Comparison of ENCODE assay signal across 8 cellular contexts in the genomic region with DNA sequence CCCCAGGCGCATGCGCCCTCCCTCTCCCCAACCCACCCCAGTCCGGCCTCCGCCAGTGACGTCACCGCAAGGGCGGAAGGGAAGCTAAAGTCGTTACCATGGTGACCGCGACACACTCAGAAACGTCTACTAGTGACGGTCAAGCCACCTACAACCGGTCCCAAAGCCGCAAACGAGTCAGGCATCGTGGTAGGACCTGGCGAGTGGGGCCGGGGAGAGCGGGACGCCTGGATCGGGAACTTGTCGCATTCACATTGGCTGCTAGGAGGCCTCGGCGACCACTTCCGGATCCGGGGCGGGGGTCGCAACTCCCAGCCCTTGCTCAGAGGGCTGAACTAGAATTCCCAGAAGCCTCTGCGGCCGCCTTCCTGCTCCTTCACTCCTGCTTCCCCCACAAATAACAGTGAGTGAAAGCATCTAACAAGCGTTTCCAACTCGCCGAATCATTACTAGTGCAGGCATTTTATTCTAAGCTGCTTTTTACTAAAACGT. TPM values are rescaled to one million over a fixed set of nuclear protein-coding genes. Genes with fewer than 3 reads are reported as not detected.
DNase-seq lines count a peak whose midpoint lies in the region; ATAC-seq and TF ChIP-seq lines count a peak whose summit lies in the region.

TSS of gene ZSCAN5A (minus strand) at position 256 of the 492 bp plus-strand sequence. CDS start 89,793 bp downstream, outside the sequence.

- TF ChIP-seq EP300 in upper lobe of left lung (IDR thresholded peaks at IDR 0.05), result peak in 1 of 4 donors; percentile 23

- H3K27ac ChIP-seq in heart right ventricle, result peak within 1 kb of the TSS; percentile 71 to 99 (median 96)
- peak within 1 kb of the TSS; percentile 95 to 97 (median 96) for H3K27ac ChIP-seq in upper lobe of left lung

- H3K27me3 ChIP-seq in heart right ventricle (no peaks in the 10 kb centered on the region), upper lobe of left lung (no peaks in the 10 kb centered on the region)

- H3K36me3 ChIP-seq in heart right ventricle (peaks cover 0 to 31% (median 10%) of the 10 kb centered on the region in 9 donors), upper lobe of left lung (peaks cover 0 to 23% (median 2%) of the 10 kb centered on the region in 4 donors)

- WGBS in heart right ventricle, 2 donors, result 0 to 1% methylated on average over 34 of the region's 34 CpGs
- WGBS in upper lobe of left lung, 2 donors, result 0 to 2% methylated on average over 6 to 32 of the region's 34 CpGs

- H3K4me1 ChIP-seq in heart right ventricle (peaks cover 0 to 49% (median 18%) of the 10 kb centered on the region in 9 donors), upper lobe of left lung (peaks cover 13 to 18% (median 15%) of the 10 kb centered on the region in 4 donors)

- H3K9me3 ChIP-seq in heart right ventricle, result no peaks in the 10 kb centered on the region
- no peaks in the 10 kb centered on the region for H3K9me3 ChIP-seq in upper lobe of left lung

- DNase-seq in NCI-H1694 (lab: John Stamatoyannopoulos, UW) (peak; percentile 88), amniotic epithelial cell (ENCODE audit: low read depth) (peak; percentile 91), heart right ventricle (peak; percentile 97 to 99), posterior cingulate gyrus (peak; percentile 96 to 99 (median 98)), upper lobe of left lung (peak; percentile 96 to 98)

- TF ChIP-seq CTCF in heart right ventricle (IDR thresholded peaks at IDR 0.05), result no peak
- peak in 1 of 6 experiments; percentile 15 for TF ChIP-seq CTCF in upper lobe of left lung (IDR thresholded peaks at IDR 0.05)

- peak; percentile 78 for ATAC-seq in GM18498 (IDR thresholded peaks at IDR 0.05; ENCODE audit: unreplicated experiment)
- peak; percentile 79 for ATAC-seq in HG02885 (IDR thresholded peaks at IDR 0.05; ENCODE audit: poor library complexity, unreplicated experiment)
- ATAC-seq in heart right ventricle, result peak; percentile 91 to 97 (median 95)
- peak; percentile 96 for ATAC-seq in upper lobe of left lung (ENCODE audit: low FRiP score in 2 of 2)

- H3K4me3 ChIP-seq in heart right ventricle (peak within 1 kb of the TSS; percentile 40 to 83 (median 72)), upper lobe of left lung (peak within 1 kb of the TSS; percentile 62 to 81 (median 68))

- intact Hi-C loops in T-helper 1 cell treated with Interleukin-12 subunit alpha and Interleukin-12 subunit beta and Interleukin-4 antibody, amounts not matched to agents 30 ng/mL and 1 ng/mL, for 36 hours (cut with micrococcal nuclease), result loop anchor here (1.0 to 10.0 kb wide), 22 partner anchors 19 to 1850 kb away; partner anchors contain the start of genes EPN1, LENG9, PPP1R12C and ZNF17
- intact Hi-C loops in heart right ventricle (cut with DNase I) (loop anchor here in 5 of 10 donors (2.0 to 10.0 kb wide), 4 partner anchors 54 to 174 kb away; partner anchors contain the start of genes ZNF444 (in 3 of the 5) and ZNF582 (in 2 of the 5)), posterior cingulate gyrus (cut with DNase I) (loop anchor here (10.0 kb wide), 2 partner anchors 60 to 80 kb away; partner anchors contain the start of gene ZNF582)

- peak in 2 of 4 donors; percentile 37 to 66 for TF ChIP-seq POLR2A in upper lobe of left lung (IDR thresholded peaks at IDR 0.05)

RNA-seq across cellular contexts. Expression of gene ZSCAN5A, which starts in this region (rescaled TPM):
- 12.0 TPM in 2 replicates for total RNA-seq in T-helper 1 cell treated with Interleukin-12 subunit alpha and Interleukin-12 subunit beta and Interleukin-4 antibody, amounts not matched to agents 30 ng/mL and 1 ng/mL, for 36 hours
- total RNA-seq in heart right ventricle (10 to 100 TPM; 17.7 to 33.4 (median 21.4) TPM), upper lobe of left lung (10 to 100 TPM in 4 of 6 donors, 1 to 10 TPM in 2; 6.2 to 18.6 (median 11.3) TPM)
- polyA plus RNA-seq in heart right ventricle, result 10 to 100 TPM in 1 of 2 donors, 1 to 10 TPM in 1; 9.5 to 10.4 TPM

Comparison
In these comparisons a context has a peak if more than half of its experiments do, and no peak if none do; other contexts are left out.
1. Peak in every context shown above with its lines: DNase-seq, ATAC-seq, H3K4me3 ChIP-seq and H3K27ac ChIP-seq.